In genomic region chr2:70132244-70133126, GRCh38 we compare ENCODE assay signal across 8 cellular contexts. TPM values are rescaled to one million over a fixed set of nuclear protein-coding genes. Genes with fewer than 3 reads are reported as not detected.
DNase-seq lines count a peak whose midpoint lies in the region; ATAC-seq and TF ChIP-seq lines count a peak whose summit lies in the region.

No MANE protein-coding gene starts in this region.

- H3K4me1 ChIP-seq in Loucy (ENCODE audit: insufficient read depth, low read length, poor library complexity, severe bottlenecking) (peaks cover 53% of the 10 kb centered on the region), SJSA1 (replicated peaks) (peaks cover 49% of the 10 kb centered on the region), liver (ENCODE audit: control insufficient read depth in 4 of 4, insufficient read depth in 4 of 4, low read length in 3 of 4) (peaks cover 4 to 25% (median 7%) of the 10 kb centered on the region in 4 donors)

- peak overlapping the region; percentile 82 for H3K4me2 ChIP-seq in Loucy (ENCODE audit: low read depth, low read length, poor library complexity, severe bottlenecking)

- H3K4me3 ChIP-seq in GM08714 (ENCODE audit: low read length), result peak overlapping the region; percentile 70
- H3K4me3 ChIP-seq in Loucy (ENCODE audit: low read length, poor library complexity, severe bottlenecking), result peak overlapping the region; percentile 73
- peak overlapping the region; percentile 15 for H3K4me3 ChIP-seq in SJSA1
- peak overlapping the region; percentile 30 for H3K4me3 ChIP-seq in choroid plexus epithelial cell (ENCODE audit: low read depth, low read length)
- H3K4me3 ChIP-seq in liver (ENCODE audit: low read depth in 1 of 3, low read length in 3 of 3), result peak overlapping the region; percentile 64 to 71 (median 68)

- peak overlapping the region; percentile 63 for H2AFZ ChIP-seq in Loucy (ENCODE audit: low read length)

- WGBS in liver, result 2% methylated on average over 8 of the region's 8 CpGs

- H3K27me3 ChIP-seq in Loucy (ENCODE audit: insufficient read depth, low read length, poor library complexity, severe bottlenecking) (no peaks in the 10 kb centered on the region), SJSA1 (replicated peaks) (no peaks in the 10 kb centered on the region), liver (ENCODE audit: control insufficient read depth in 4 of 4, insufficient read depth in 4 of 4, low read length in 3 of 4) (no peaks in the 10 kb centered on the region)

- H3K9me3 ChIP-seq in Loucy (ENCODE audit: insufficient read depth, low read depth, low read length) (no peaks in the 10 kb centered on the region), SJSA1 (replicated peaks) (no peaks in the 10 kb centered on the region), liver (ENCODE audit: control insufficient read depth in 4 of 4, low read length in 3 of 4) (no peaks in the 10 kb centered on the region)

- H4K20me1 ChIP-seq in Loucy (ENCODE audit: insufficient read depth, low read length, poor library complexity, severe bottlenecking), result no peaks in the 10 kb centered on the region

- H3K79me2 ChIP-seq in Loucy (ENCODE audit: insufficient read depth, low read length), result no peaks in the 10 kb centered on the region

- peak in 1 of 2 donors; percentile 16 for TF ChIP-seq RAD21 in liver (IDR thresholded peaks at IDR 0.05)

- TF ChIP-seq CTCF in Loucy (conservative IDR thresholded peaks at IDR 0.05; ENCODE audit: low read length), result no peak
- no peak for TF ChIP-seq CTCF in choroid plexus epithelial cell (conservative IDR thresholded peaks at IDR 0.05; ENCODE audit: low read depth, low read length)
- TF ChIP-seq CTCF in liver (IDR thresholded peaks at IDR 0.05; ENCODE audit: low read depth, low read length, missing input control), result no peak

- H3K9ac ChIP-seq in Loucy (ENCODE audit: low read depth, low read length, poor library complexity, severe bottlenecking) (peak overlapping the region; percentile 74), liver (ENCODE audit: low read depth in 1 of 2, low read length in 2 of 2) (peak overlapping the region; percentile 99)

- no peaks in the 10 kb centered on the region for H3K36me3 ChIP-seq in Loucy (ENCODE audit: insufficient read depth, low read length)
- H3K36me3 ChIP-seq in SJSA1, result no peaks in the 10 kb centered on the region
- H3K36me3 ChIP-seq in liver (ENCODE audit: control insufficient read depth in 4 of 4, insufficient read depth in 3 of 4, low read depth in 1 of 4, low read length in 3 of 4), result no peaks in the 10 kb centered on the region

- peaks cover 19% of the 10 kb centered on the region for H3F3A ChIP-seq in Loucy (ENCODE audit: low read depth)

- ATAC-seq in GM21737 (IDR thresholded peaks at IDR 0.05; ENCODE audit: unreplicated experiment), result peak; percentile 40

- H3K27ac ChIP-seq in SJSA1 (peak overlapping the region; percentile 74), liver (ENCODE audit: low read depth in 1 of 2, low read length in 2 of 2) (peak overlapping the region; percentile 93 to 95)

- peak in 1 of 2 experiments; percentile 73 for DNase-seq in SJSA1 (ENCODE audit: low read depth in 1 of 2, low spot score in 2 of 2)
- peak; percentile 85 for DNase-seq in choroid plexus epithelial cell (ENCODE audit: low read depth)
- DNase-seq in superior temporal gyrus (ENCODE audit: extremely low spot score), result peak; percentile 85
- no peak for DNase-seq in 8988T

- no peaks in the 10 kb centered on the region for H3K9me2 ChIP-seq in Loucy (replicated peaks; ENCODE audit: low read depth, low read length)

TF ChIP-seq in liver, 16 proteins besides CTCF, POLR2A, EP300 and RAD21:
- TF ChIP-seq SP1 (IDR thresholded peaks at IDR 0.05) (peak; percentile 73), TAF1 (conservative IDR thresholded peaks at IDR 0.05) (peak; percentile 94), MAX (IDR thresholded peaks at IDR 0.05) (no peak), YY1 (IDR thresholded peaks at IDR 0.05) (peak; percentile 19), HNF4A (conservative IDR thresholded peaks at IDR 0.05) (peak; percentile 12 to 17), GABPA (IDR thresholded peaks at IDR 0.05 in 1 of 2, conservative IDR thresholded peaks at IDR 0.05 in 1 of 2) (no peak)
- TF ChIP-seq, protein P1, sequence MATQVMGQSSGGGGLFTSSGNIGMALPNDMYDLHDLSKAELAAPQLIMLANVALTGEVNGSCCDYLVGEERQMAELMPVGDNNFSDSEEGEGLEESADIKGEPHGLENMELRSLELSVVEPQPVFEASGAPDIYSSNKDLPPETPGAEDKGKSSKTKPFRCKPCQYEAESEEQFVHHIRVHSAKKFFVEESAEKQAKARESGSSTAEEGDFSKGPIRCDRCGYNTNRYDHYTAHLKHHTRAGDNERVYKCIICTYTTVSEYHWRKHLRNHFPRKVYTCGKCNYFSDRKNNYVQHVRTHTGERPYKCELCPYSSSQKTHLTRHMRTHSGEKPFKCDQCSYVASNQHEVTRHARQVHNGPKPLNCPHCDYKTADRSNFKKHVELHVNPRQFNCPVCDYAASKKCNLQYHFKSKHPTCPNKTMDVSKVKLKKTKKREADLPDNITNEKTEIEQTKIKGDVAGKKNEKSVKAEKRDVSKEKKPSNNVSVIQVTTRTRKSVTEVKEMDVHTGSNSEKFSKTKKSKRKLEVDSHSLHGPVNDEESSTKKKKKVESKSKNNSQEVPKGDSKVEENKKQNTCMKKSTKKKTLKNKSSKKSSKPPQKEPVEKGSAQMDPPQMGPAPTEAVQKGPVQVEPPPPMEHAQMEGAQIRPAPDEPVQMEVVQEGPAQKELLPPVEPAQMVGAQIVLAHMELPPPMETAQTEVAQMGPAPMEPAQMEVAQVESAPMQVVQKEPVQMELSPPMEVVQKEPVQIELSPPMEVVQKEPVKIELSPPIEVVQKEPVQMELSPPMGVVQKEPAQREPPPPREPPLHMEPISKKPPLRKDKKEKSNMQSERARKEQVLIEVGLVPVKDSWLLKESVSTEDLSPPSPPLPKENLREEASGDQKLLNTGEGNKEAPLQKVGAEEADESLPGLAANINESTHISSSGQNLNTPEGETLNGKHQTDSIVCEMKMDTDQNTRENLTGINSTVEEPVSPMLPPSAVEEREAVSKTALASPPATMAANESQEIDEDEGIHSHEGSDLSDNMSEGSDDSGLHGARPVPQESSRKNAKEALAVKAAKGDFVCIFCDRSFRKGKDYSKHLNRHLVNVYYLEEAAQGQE (IDR thresholded peaks at IDR 0.05), result peak; percentile 88

RNA-seq across cellular contexts. Expression of gene PCBP1, which starts 45.2 kb away (rescaled TPM):
- 17.7 and 25.2 TPM in 2 replicates for total RNA-seq in SJSA1 (2014; rRNA removed; shearing (Covaris generic))
- total RNA-seq in liver, result 10 to 100 TPM; 64.0 to 87.9 TPM
- 100 to 1,000 TPM in 1 of 2 donors, 10 to 100 TPM in 1; 88.0 to 202 TPM for polyA plus RNA-seq in liver

RNA-seq across cellular contexts. Expression of gene C2orf42, which starts 58.3 kb away (rescaled TPM):
- 12.7 and 13.7 TPM in 2 replicates for total RNA-seq in SJSA1 (2014; rRNA removed; shearing (Covaris generic))
- total RNA-seq in liver, result 10 to 100 TPM; 18.5 to 20.6 TPM
- 1 to 10 TPM; 8.1 to 8.8 TPM for polyA plus RNA-seq in liver

Comparison
In these comparisons a context has a peak if more than half of its experiments do, and no peak if none do; other contexts are left out.
1. H3K4me3 ChIP-seq: peak in every context shown above with its lines; median percentile 73 in Loucy; 70 in GM08714; 68 in liver; 30 in choroid plexus epithelial cell; 15 in SJSA1.